In genomic region chr1:177429234-177429633, GRCh38 we compare ENCODE assay signal across 15 cellular contexts.
DNase-seq lines count a peak whose midpoint lies in the region; ATAC-seq and TF ChIP-seq lines count a peak whose summit lies in the region.
"Had no signal": no experiment of that assay in that cellular context is flagged by ENCODE, and none has a peak within 500 bp of the region (broad histone marks: within the 10 kb centered on the region; RNA-seq: fewer than 3 reads in every experiment).

No MANE protein-coding gene starts in this region.

- WGBS in suprapubic skin: 73% methylated on average over 2 of the region's 2 CpGs

- DNase-seq in NCI-H82 (lab: John Stamatoyannopoulos, UW) (peak; percentile 44), NCI-H82 treated with DMSO at 0.1 percent for 48 hours (lab: John Stamatoyannopoulos, UW; ENCODE audit: unreplicated experiment) (no peak), HEK293T (ENCODE audit: extremely low spot score) (no peak), gastrocnemius medialis (no peak), suprapubic skin (ENCODE audit: low spot score in 2 of 2) (no peak), GM03348 (ENCODE audit: low spot score) (no peak)
- no peak for DNase-seq in activated CD4-positive, alpha-beta T cell treated with anti-CD3 and anti-CD28 coated beads for 4 hours
- DNase-seq: Caco-2, NCI-H1417 treated with DMSO at 0.1 percent for 48 hours, NCI-H1930, NCI-H510A, SJCRH30 had no signal

- CTCF ChIA-PET in HEK293T (lab: Yijun Ruan, JAX): no interaction called here

- TF ChIP-seq EP300 in suprapubic skin (IDR thresholded peaks at IDR 0.05): no peak

- H3K36me3 ChIP-seq in gastrocnemius medialis (no peaks in the 10 kb centered on the region), suprapubic skin (no peaks in the 10 kb centered on the region)
- H3K36me3 ChIP-seq: HAP-1, SJCRH30 had no signal

- ATAC-seq in gastrocnemius medialis: no peak
- ATAC-seq: A549 had no signal

- intact Hi-C loops in gastrocnemius medialis (cut with DNase I; ENCODE audit: low total_unique reads): no loop called here

- TF ChIP-seq CTCF in VCaP (conservative IDR thresholded peaks at IDR 0.05) (peak; percentile 59), gastrocnemius medialis (IDR thresholded peaks at IDR 0.05 in 4 of 5, conservative IDR thresholded peaks at IDR 0.05 in 1 of 5) (peak in 3 of 5 experiments; percentile 7 to 15 (median 11)), suprapubic skin (IDR thresholded peaks at IDR 0.05) (no peak)

- POLR2A ChIA-PET in HEK293T (lab: Yijun Ruan, JAX): no interaction called here

- H3K4me3 ChIP-seq in gastrocnemius medialis (no peak overlapping the region), suprapubic skin (no peak overlapping the region)
- H3K4me3 ChIP-seq: A549, HAP-1, SJCRH30 had no signal

- no peaks in the 10 kb centered on the region for H3K27me3 ChIP-seq in gastrocnemius medialis
- H3K27me3 ChIP-seq in suprapubic skin: peaks cover 6% of the 10 kb centered on the region
- H3K27me3 ChIP-seq: SJCRH30 had no signal

- H3K9me3 ChIP-seq in gastrocnemius medialis (no peaks in the 10 kb centered on the region), suprapubic skin (no peaks in the 10 kb centered on the region)
- H3K9me3 ChIP-seq: A549, Caco-2, HAP-1, SJCRH30 had no signal

- TF ChIP-seq POLR2A in gastrocnemius medialis (IDR thresholded peaks at IDR 0.05) (no peak), suprapubic skin (IDR thresholded peaks at IDR 0.05) (no peak)

- H3K27ac ChIP-seq in VCaP (peak overlapping the region; percentile 43), gastrocnemius medialis (no peak overlapping the region), suprapubic skin (no peak overlapping the region)
- H3K27ac ChIP-seq: A549, SJCRH30 had no signal

- in situ Hi-C loops in gastrocnemius medialis (cut with MboI; ENCODE audit: low sequenced_read_pairs in 4 of 4): loop anchor here in 1 of 4 donors (25.0 kb wide), 1 partner anchor 358 kb away; no protein-coding TSS in a partner anchor

- H3K4me1 ChIP-seq in gastrocnemius medialis (no peaks in the 10 kb centered on the region), suprapubic skin (no peaks in the 10 kb centered on the region)
- H3K4me1 ChIP-seq: A549, Caco-2, HAP-1, SJCRH30 had no signal

TF ChIP-seq in HEK293T, 16 proteins besides CTCF, POLR2A, EP300 and RAD21:
- no peak for TF ChIP-seq SUZ12 (IDR thresholded peaks at IDR 0.05)
- TF ChIP-seq, protein P1, sequence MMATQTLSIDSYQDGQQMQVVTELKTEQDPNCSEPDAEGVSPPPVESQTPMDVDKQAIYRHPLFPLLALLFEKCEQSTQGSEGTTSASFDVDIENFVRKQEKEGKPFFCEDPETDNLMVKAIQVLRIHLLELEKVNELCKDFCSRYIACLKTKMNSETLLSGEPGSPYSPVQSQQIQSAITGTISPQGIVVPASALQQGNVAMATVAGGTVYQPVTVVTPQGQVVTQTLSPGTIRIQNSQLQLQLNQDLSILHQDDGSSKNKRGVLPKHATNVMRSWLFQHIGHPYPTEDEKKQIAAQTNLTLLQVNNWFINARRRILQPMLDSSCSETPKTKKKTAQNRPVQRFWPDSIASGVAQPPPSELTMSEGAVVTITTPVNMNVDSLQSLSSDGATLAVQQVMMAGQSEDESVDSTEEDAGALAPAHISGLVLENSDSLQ (IDR thresholded peaks at IDR 0.05): peak; percentile 50; the same call in 1 of the 2 replicates

Comparison
In these comparisons a context has a peak if more than half of its experiments do, and no peak if none do; other contexts are left out.
1. CTCF ChIP-seq: peak in VCaP (single experiment) and gastrocnemius medialis (3 of 5); none in suprapubic skin (0 of 2).